14 cellular contexts compared by ENCODE assay signal in genomic region chr17:73043686-73044581, GRCh38. TPM values are rescaled to one million over a fixed set of nuclear protein-coding genes. Genes with fewer than 3 reads are reported as not detected.
A peak's percentile ranks its signal among the peaks of the same experiment; 100 is the strongest.
DNase-seq lines count a peak whose midpoint lies in the region; ATAC-seq and TF ChIP-seq lines count a peak whose summit lies in the region.
"Had no signal": no experiment of that assay in that cellular context is flagged by ENCODE, and none has a peak within 500 bp of the region (broad histone marks: within the 10 kb centered on the region; RNA-seq: fewer than 3 reads in every experiment).

No MANE protein-coding gene starts in this region.

- TF ChIP-seq CTCF in RWPE1 (conservative IDR thresholded peaks at IDR 0.05; ENCODE audit: low read depth) = no peak
- TF ChIP-seq CTCF in epithelial cell of esophagus (IDR thresholded peaks at IDR 0.05; ENCODE audit: insufficient read depth, low read depth, low read length, missing control alignments) = no peak
- no peak for TF ChIP-seq CTCF in nephron (IDR thresholded peaks at IDR 0.05; ENCODE audit: unreplicated experiment in 3 of 3)
- no peak for TF ChIP-seq CTCF in natural killer cell (IDR thresholded peaks at IDR 0.05)

- POLR2A ChIA-PET in RWPE1 (lab: Yijun Ruan, JAX; ENCODE audit: low non-redundant PET) = no interaction called here

- peaks cover 25% of the 10 kb centered on the region for H3K4me1 Mint-ChIP-seq in nephron
- peaks cover 18 to 26% of the 10 kb centered on the region in 2 donors for H3K4me1 Mint-ChIP-seq in natural killer cell

- H3K9me3 Mint-ChIP-seq in nephron (peaks cover 16% of the 10 kb centered on the region), natural killer cell (peaks cover 0 to 4% of the 10 kb centered on the region in 2 donors)

- ATAC-seq in natural killer cell = no peak
- ATAC-seq in HG02938 (IDR thresholded peaks at IDR 0.05; ENCODE audit: unreplicated experiment) = no peak

- H3K27ac ChIP-seq in RWPE1 = no peak overlapping the region; the same call in 1 of the 2 replicates
- H3K27ac ChIP-seq: BLaER1, neutrophil had no signal

- H3K36me3 Mint-ChIP-seq in nephron (ENCODE audit: low read depth) (peaks cover 14% of the 10 kb centered on the region), natural killer cell (peaks cover 6% of the 10 kb centered on the region)

- DNase-seq in COLO829 (ENCODE audit: low spot score) (peak; percentile 62), RWPE1 (ENCODE audit: low spot score) (peak; percentile 35), epithelial cell of esophagus (ENCODE audit: low read depth) (peak; percentile 58), natural killer cell (no peak), NCI-H82 (lab: John Stamatoyannopoulos, UW) (no peak)
- DNase-seq in stimulated activated CD4-positive, alpha-beta T cell treated with anti-CD3 and anti-CD28 coated beads, Interleukin-4, amount 100 ng/mL, for 1 hour = no peak
- DNase-seq: GF-D8, KG1, left lung, NCI-H2081 had no signal

- H3K27me3 Mint-ChIP-seq in nephron (ENCODE audit: low read depth) = no peaks in the 10 kb centered on the region
- H3K27me3 Mint-ChIP-seq in natural killer cell (ENCODE audit: low read depth in 2 of 2) = no peaks in the 10 kb centered on the region

- CTCF ChIA-PET in RWPE1 (lab: Yijun Ruan, JAX) = no interaction called here

- no peak overlapping the region for H3K4me3 ChIP-seq in epithelial cell of esophagus (ENCODE audit: low read length)
- H3K4me3 ChIP-seq: BLaER1, left lung had no signal

- H3K27ac Mint-ChIP-seq in nephron (peak overlapping the region; percentile 25 to 67 (median 26)), natural killer cell (no peak overlapping the region)

- no peak overlapping the region for H3K4me3 Mint-ChIP-seq in nephron
- no peak overlapping the region for H3K4me3 Mint-ChIP-seq in natural killer cell

- intact Hi-C loops in natural killer cell (cut with micrococcal nuclease) = no loop called here

RNA-seq across cellular contexts. Expression of gene SLC39A11, which starts 48.6 kb away (rescaled TPM):
- total RNA-seq in natural killer cell = 10 to 100 TPM; 32.6 to 44.9 (median 39.4) TPM

Comparison
In these comparisons a context has a peak if more than half of its experiments do, and no peak if none do; other contexts are left out.
1. DNase-seq: peak in COLO829 (single experiment), RWPE1 (single experiment) and epithelial cell of esophagus (single experiment); none in natural killer cell (single experiment), stimulated activated CD4-positive, alpha-beta T cell treated with anti-CD3 and anti-CD28 coated beads, Interleukin-4, amount 100 ng/mL, for 1 hour (single experiment) and NCI-H82 (single experiment).
2. H3K27ac Mint-ChIP-seq: peak in nephron (3 of 3); none in natural killer cell (0 of 2).